In the genomic region with DNA sequence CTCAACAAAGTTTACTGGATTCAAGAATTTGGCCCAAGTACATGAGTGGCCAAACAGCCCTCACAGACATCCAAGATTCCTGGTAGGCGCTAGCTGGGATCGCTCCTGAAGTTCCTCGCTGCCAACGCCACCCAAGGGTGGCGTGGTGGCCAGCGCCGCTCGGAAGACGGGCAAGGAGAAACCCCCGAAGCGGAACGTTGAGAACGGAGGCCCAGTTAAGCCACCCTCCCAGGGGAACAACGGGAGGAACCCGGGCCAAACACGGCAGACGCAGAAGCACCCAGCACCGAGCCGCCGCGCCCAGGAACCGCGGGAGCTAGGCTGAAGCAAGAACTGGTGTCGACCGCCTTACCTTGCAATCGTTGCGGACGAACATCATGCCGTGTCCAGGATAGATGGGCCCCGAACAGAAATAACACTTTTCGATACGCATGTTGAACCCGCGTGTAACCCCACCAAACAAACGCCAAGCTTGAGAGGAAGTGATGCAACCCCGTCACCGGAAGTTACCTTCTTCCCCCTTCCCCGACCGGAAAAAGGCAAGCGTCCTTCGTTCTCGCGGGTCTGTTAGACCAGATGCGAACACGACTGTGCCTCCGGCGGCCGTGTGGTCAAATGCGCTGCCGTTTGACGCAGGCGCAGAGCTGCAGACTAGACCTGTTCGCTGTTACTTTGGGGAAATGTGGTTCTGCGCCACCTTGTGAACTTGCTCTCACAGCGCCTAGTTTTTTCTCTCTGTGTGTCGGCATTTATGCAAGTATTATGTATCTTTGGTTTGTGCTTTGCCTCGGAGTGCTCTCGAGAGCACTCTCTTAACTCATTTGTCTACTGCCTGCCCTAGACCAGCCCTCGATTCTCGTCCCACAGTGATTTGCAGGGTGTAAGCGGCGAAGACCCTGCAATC, we compare ENCODE assay signal across 1 cellular context.
TF ChIP-seq lines count a peak whose summit lies in the region.

A gene (minus strand): TSS at position 484 of the 904 bp plus-strand sequence. CDS start 51 bp downstream, at position 433.

TF ChIP-seq in K562, 482 proteins besides CTCF, POLR2A, EP300 and RAD21 (continued from another document and continues in another):
- TF ChIP-seq, protein P1, sequence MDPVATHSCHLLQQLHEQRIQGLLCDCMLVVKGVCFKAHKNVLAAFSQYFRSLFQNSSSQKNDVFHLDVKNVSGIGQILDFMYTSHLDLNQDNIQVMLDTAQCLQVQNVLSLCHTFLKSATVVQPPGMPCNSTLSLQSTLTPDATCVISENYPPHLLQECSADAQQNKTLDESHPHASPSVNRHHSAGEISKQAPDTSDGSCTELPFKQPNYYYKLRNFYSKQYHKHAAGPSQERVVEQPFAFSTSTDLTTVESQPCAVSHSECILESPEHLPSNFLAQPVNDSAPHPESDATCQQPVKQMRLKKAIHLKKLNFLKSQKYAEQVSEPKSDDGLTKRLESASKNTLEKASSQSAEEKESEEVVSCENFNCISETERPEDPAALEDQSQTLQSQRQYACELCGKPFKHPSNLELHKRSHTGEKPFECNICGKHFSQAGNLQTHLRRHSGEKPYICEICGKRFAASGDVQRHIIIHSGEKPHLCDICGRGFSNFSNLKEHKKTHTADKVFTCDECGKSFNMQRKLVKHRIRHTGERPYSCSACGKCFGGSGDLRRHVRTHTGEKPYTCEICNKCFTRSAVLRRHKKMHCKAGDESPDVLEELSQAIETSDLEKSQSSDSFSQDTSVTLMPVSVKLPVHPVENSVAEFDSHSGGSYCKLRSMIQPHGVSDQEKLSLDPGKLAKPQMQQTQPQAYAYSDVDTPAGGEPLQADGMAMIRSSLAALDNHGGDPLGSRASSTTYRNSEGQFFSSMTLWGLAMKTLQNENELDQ (CRISPR knock-in tag; IDR thresholded peaks at IDR 0.05; ENCODE audit: borderline replicate concordance) = no peak
- TF ChIP-seq, protein P2, sequence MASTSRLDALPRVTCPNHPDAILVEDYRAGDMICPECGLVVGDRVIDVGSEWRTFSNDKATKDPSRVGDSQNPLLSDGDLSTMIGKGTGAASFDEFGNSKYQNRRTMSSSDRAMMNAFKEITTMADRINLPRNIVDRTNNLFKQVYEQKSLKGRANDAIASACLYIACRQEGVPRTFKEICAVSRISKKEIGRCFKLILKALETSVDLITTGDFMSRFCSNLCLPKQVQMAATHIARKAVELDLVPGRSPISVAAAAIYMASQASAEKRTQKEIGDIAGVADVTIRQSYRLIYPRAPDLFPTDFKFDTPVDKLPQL (IDR thresholded peaks at IDR 0.05; ENCODE audit: extremely low read depth, insufficient read length) = peak; percentile 58
- TF ChIP-seq, protein P3, sequence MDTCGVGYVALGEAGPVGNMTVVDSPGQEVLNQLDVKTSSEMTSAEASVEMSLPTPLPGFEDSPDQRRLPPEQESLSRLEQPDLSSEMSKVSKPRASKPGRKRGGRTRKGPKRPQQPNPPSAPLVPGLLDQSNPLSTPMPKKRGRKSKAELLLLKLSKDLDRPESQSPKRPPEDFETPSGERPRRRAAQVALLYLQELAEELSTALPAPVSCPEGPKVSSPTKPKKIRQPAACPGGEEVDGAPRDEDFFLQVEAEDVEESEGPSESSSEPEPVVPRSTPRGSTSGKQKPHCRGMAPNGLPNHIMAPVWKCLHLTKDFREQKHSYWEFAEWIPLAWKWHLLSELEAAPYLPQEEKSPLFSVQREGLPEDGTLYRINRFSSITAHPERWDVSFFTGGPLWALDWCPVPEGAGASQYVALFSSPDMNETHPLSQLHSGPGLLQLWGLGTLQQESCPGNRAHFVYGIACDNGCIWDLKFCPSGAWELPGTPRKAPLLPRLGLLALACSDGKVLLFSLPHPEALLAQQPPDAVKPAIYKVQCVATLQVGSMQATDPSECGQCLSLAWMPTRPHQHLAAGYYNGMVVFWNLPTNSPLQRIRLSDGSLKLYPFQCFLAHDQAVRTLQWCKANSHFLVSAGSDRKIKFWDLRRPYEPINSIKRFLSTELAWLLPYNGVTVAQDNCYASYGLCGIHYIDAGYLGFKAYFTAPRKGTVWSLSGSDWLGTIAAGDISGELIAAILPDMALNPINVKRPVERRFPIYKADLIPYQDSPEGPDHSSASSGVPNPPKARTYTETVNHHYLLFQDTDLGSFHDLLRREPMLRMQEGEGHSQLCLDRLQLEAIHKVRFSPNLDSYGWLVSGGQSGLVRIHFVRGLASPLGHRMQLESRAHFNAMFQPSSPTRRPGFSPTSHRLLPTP (IDR thresholded peaks at IDR 0.05; ENCODE audit: borderline replicate concordance, extremely low read depth, insufficient read length) = no peak
- TF ChIP-seq HSF4 (CRISPR knock-in tag; IDR thresholded peaks at IDR 0.05; ENCODE audit: borderline replicate concordance) = no peak
- TF ChIP-seq NR2F6 (CRISPR knock-in tag; IDR thresholded peaks at IDR 0.05) = no peak
- TF ChIP-seq, protein P4, sequence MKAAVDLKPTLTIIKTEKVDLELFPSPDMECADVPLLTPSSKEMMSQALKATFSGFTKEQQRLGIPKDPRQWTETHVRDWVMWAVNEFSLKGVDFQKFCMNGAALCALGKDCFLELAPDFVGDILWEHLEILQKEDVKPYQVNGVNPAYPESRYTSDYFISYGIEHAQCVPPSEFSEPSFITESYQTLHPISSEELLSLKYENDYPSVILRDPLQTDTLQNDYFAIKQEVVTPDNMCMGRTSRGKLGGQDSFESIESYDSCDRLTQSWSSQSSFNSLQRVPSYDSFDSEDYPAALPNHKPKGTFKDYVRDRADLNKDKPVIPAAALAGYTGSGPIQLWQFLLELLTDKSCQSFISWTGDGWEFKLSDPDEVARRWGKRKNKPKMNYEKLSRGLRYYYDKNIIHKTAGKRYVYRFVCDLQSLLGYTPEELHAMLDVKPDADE (conservative IDR thresholded peaks at IDR 0.05; ENCODE audit: control insufficient read depth, low read depth, low read length) = peak; percentile 77
- TF ChIP-seq FIP1L1 (IDR thresholded peaks at IDR 0.05; ENCODE audit: low read depth, low read length, poor library complexity, severe bottlenecking) = peak; percentile 58
- TF ChIP-seq HNRNPH1 (optimal IDR thresholded peaks at IDR 0.05; ENCODE audit: low read depth, low read length) = no peak
- no peak for TF ChIP-seq SAP30 (IDR thresholded peaks at IDR 0.05; ENCODE audit: borderline replicate concordance, insufficient read depth, low read depth, low read length, poor library complexity, severe bottlenecking)
- no peak for TF ChIP-seq ZNF707 (CRISPR knock-in tag; conservative IDR thresholded peaks at IDR 0.05)
- TF ChIP-seq GTF2F1 (IDR thresholded peaks at IDR 0.05; ENCODE audit: low read depth, low read length) = peak; percentile 85; the same call in 1 of the 2 replicates
- TF ChIP-seq TGIF2 (CRISPR knock-in tag; IDR thresholded peaks at IDR 0.05) = no peak; the same call in 1 of the 2 replicates
- TF ChIP-seq, protein P5, sequence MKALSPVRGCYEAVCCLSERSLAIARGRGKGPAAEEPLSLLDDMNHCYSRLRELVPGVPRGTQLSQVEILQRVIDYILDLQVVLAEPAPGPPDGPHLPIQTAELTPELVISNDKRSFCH (CRISPR knock-in tag; IDR thresholded peaks at IDR 0.05) = no peak
- TF ChIP-seq, protein P5 (tag; IDR thresholded peaks at IDR 0.05) = 0 out of 2 replicates have a peak, but pooled peaks have one; percentile 22
- TF ChIP-seq, protein P6, sequence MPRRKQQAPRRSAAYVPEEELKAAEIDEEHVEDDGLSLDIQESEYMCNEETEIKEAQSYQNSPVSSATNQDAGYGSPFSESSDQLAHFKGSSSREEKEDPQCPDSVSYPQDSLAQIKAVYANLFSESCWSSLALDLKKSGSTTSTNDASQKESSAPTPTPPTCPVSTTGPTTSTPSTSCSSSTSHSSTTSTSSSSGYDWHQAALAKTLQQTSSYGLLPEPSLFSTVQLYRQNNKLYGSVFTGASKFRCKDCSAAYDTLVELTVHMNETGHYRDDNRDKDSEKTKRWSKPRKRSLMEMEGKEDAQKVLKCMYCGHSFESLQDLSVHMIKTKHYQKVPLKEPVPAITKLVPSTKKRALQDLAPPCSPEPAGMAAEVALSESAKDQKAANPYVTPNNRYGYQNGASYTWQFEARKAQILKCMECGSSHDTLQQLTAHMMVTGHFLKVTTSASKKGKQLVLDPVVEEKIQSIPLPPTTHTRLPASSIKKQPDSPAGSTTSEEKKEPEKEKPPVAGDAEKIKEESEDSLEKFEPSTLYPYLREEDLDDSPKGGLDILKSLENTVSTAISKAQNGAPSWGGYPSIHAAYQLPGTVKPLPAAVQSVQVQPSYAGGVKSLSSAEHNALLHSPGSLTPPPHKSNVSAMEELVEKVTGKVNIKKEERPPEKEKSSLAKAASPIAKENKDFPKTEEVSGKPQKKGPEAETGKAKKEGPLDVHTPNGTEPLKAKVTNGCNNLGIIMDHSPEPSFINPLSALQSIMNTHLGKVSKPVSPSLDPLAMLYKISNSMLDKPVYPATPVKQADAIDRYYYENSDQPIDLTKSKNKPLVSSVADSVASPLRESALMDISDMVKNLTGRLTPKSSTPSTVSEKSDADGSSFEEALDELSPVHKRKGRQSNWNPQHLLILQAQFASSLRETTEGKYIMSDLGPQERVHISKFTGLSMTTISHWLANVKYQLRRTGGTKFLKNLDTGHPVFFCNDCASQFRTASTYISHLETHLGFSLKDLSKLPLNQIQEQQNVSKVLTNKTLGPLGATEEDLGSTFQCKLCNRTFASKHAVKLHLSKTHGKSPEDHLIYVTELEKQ (CRISPR knock-in tag; IDR thresholded peaks at IDR 0.05) = no peak
- TF ChIP-seq KAT7 (CRISPR knock-in tag; IDR thresholded peaks at IDR 0.05; ENCODE audit: borderline replicate concordance) = peak; percentile 86; the same call in 1 of the 2 replicates
- TF ChIP-seq, protein P7, sequence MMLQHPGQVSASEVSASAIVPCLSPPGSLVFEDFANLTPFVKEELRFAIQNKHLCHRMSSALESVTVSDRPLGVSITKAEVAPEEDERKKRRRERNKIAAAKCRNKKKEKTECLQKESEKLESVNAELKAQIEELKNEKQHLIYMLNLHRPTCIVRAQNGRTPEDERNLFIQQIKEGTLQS (IDR thresholded peaks at IDR 0.05) = peak; percentile 99
- TF ChIP-seq, protein P7 (CRISPR knock-in tag; conservative IDR thresholded peaks at IDR 0.05) = peak; percentile 93
- TF ChIP-seq MCM3 (IDR thresholded peaks at IDR 0.05) = no peak
- no peak; the same call in 1 of the 2 replicates for TF ChIP-seq ZNF644 (tag; IDR thresholded peaks at IDR 0.05; ENCODE audit: low read depth)
- TF ChIP-seq ZFP36 (IDR thresholded peaks at IDR 0.05; ENCODE audit: low read depth, low read length, partially characterized antibody) = peak; percentile 54
- TF ChIP-seq RBFOX2 (IDR thresholded peaks at IDR 0.05; ENCODE audit: low read depth, low read length) = peak; percentile 95
- TF ChIP-seq ASH1L (IDR thresholded peaks at IDR 0.05; ENCODE audit: borderline replicate concordance, low read depth, partially characterized antibody) = no peak
- peak; percentile 89 for TF ChIP-seq POLR2H (tag; IDR thresholded peaks at IDR 0.05; ENCODE audit: low read depth)
- TF ChIP-seq ZSCAN32 (CRISPR knock-in tag; IDR thresholded peaks at IDR 0.05) = peak; percentile 80
- no peak for TF ChIP-seq RBM15 (IDR thresholded peaks at IDR 0.05; ENCODE audit: insufficient read depth, low read length)
- no peak for TF ChIP-seq ZNF586 (CRISPR knock-in tag; conservative IDR thresholded peaks at IDR 0.05)
- peak; percentile 74 for TF ChIP-seq PHF20 (IDR thresholded peaks at IDR 0.05; ENCODE audit: partially characterized antibody)
- peak; percentile 87 for TF ChIP-seq SPI1 (IDR thresholded peaks at IDR 0.05; ENCODE audit: borderline replicate concordance, low read depth, low read length)
- TF ChIP-seq NFATC3 (IDR thresholded peaks at IDR 0.05) = no peak
- peak in 1 of 2 experiments; percentile 62; a peak in 1 of 4 replicates for TF ChIP-seq TBL1XR1 (IDR thresholded peaks at IDR 0.05; ENCODE audit: low read length in 2 of 2)
- no peak; a peak in 2 of 4 replicates for TF ChIP-seq TRIM24 (IDR thresholded peaks at IDR 0.05)
- no peak for TF ChIP-seq ZNF23 (CRISPR knock-in tag; IDR thresholded peaks at IDR 0.05)
- TF ChIP-seq SOX6 (IDR thresholded peaks at IDR 0.05) = no peak
- peak; percentile 99 for TF ChIP-seq CEBPG (CRISPR knock-in tag; IDR thresholded peaks at IDR 0.05)
- peak; percentile 98 to 99 for TF ChIP-seq CEBPG (tag; conservative IDR thresholded peaks at IDR 0.05 in 1 of 2, IDR thresholded peaks at IDR 0.05 in 1 of 2)
- TF ChIP-seq ZC3H4 (CRISPR knock-in tag; IDR thresholded peaks at IDR 0.05; ENCODE audit: borderline replicate concordance) = peak; percentile 81; the same call in 1 of the 2 replicates
- no peak for TF ChIP-seq TRIM28 (IDR thresholded peaks at IDR 0.05)
- TF ChIP-seq, protein P8, sequence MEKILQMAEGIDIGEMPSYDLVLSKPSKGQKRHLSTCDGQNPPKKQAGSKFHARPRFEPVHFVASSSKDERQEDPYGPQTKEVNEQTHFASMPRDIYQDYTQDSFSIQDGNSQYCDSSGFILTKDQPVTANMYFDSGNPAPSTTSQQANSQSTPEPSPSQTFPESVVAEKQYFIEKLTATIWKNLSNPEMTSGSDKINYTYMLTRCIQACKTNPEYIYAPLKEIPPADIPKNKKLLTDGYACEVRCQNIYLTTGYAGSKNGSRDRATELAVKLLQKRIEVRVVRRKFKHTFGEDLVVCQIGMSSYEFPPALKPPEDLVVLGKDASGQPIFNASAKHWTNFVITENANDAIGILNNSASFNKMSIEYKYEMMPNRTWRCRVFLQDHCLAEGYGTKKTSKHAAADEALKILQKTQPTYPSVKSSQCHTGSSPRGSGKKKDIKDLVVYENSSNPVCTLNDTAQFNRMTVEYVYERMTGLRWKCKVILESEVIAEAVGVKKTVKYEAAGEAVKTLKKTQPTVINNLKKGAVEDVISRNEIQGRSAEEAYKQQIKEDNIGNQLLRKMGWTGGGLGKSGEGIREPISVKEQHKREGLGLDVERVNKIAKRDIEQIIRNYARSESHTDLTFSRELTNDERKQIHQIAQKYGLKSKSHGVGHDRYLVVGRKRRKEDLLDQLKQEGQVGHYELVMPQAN (IDR thresholded peaks at IDR 0.05; ENCODE audit: borderline replicate concordance) = peak; percentile 90
- TF ChIP-seq TFAM (CRISPR knock-in tag; conservative IDR thresholded peaks at IDR 0.05) = no peak
- TF ChIP-seq POLR2B (IDR thresholded peaks at IDR 0.05; ENCODE audit: low read depth, partially characterized antibody) = peak; percentile 85
- TF ChIP-seq, protein P9, sequence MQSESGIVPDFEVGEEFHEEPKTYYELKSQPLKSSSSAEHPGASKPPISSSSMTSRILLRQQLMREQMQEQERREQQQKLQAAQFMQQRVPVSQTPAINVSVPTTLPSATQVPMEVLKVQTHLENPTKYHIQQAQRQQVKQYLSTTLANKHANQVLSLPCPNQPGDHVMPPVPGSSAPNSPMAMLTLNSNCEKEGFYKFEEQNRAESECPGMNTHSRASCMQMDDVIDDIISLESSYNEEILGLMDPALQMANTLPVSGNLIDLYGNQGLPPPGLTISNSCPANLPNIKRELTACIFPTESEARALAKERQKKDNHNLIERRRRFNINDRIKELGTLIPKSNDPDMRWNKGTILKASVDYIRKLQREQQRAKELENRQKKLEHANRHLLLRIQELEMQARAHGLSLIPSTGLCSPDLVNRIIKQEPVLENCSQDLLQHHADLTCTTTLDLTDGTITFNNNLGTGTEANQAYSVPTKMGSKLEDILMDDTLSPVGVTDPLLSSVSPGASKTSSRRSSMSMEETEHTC (IDR thresholded peaks at IDR 0.05) = no peak
